Comparison of ENCODE assay signal across 15 cellular contexts in the genomic region with DNA sequence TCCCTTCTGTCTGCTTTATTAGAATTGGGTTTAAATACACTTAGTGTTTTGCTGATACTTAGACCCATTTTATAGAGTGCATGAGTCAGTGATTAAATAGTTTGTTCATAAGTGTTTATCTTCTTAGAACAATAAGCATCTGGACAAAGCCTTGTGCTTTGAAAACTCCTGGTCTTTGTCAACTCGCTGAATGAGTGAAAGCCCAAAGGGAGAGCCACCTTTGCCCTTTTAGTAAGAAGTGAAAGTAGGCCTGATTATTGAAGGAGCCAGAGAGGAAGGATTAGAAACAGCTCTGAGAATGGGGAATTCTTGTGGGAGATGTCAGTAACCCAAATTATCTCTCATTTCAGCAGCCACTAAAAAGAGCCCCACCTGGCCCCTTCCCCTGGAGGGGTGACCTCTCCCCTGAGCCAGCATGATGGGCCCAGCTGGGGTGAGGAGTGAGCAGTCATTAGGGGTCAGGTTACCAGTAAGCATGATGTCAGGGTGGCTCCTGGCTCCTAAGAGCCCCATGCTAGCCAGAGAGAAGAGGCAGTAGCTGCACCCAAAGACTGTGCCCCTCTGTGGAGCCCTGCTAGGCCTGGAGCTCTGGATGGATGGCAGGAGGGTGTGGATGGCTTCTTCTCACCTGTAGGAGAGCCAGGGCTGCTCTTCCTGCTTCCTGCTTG.
DNase-seq lines count a peak whose midpoint lies in the region; ATAC-seq, FAIRE-seq and TF ChIP-seq lines count a peak whose summit lies in the region.
"Had no signal": no experiment of that assay in that cellular context is flagged by ENCODE, and none has a peak within 500 bp of the region (broad histone marks: within the 10 kb centered on the region; RNA-seq: fewer than 3 reads in every experiment).

No MANE protein-coding gene starts in this region.

- CTCF ChIA-PET in endothelial cell of umbilical vein (lab: Charles Lee): interaction anchor here (1.5 to 2.1 kb wide), 3 partner anchors 14 to 106 kb away, joined by 3 to 6 read pairs (median 5); no protein-coding TSS in a partner anchor

- H3K4me3 ChIP-seq in GM12865 (ENCODE audit: low read depth, low read length): no peak overlapping the region
- H3K4me3 ChIP-seq in endothelial cell of umbilical vein (replicated peaks in 1 of 3; ENCODE audit: insufficient read depth in 1 of 3, low read depth in 1 of 3, low read length in 3 of 3): no peak overlapping the region

- H3K79me2 ChIP-seq in endothelial cell of umbilical vein (ENCODE audit: control insufficient read depth, insufficient read depth, low read length): no peaks in the 10 kb centered on the region

- H3K27me3 Mint-ChIP-seq in stimulated activated naive B cell treated with anti-CD40 and anti-IgM and Interleukin-4, amounts not matched to agents 10 μg/mL and 1 μg/mL and 100 μg/mL, for 72 hours: peaks cover 0 to 4% of the 10 kb centered on the region in 2 donors

- H3K9me3 Mint-ChIP-seq in stimulated activated naive B cell treated with anti-CD40 and anti-IgM and Interleukin-4, amounts not matched to agents 10 μg/mL and 1 μg/mL and 100 μg/mL, for 72 hours: peaks cover 0 to 4% of the 10 kb centered on the region in 2 donors

- no TSS peak for BruUV-seq in endothelial cell of umbilical vein (replicated peaks; lab: Mats Ljungman, UMichigan)

- H3K4me1 ChIP-seq in endothelial cell of umbilical vein (ENCODE audit: control insufficient read depth, extremely low read depth, insufficient read depth, low read length): peaks cover 75% of the 10 kb centered on the region

- no peaks in the 10 kb centered on the region for H3K9me1 ChIP-seq in endothelial cell of umbilical vein (replicated peaks; ENCODE audit: control insufficient read depth, extremely low read depth, insufficient read depth, low read length)

- no peaks in the 10 kb centered on the region for H3K36me3 ChIP-seq in endothelial cell of umbilical vein (ENCODE audit: control insufficient read depth in 2 of 2, extremely low read depth in 1 of 2, insufficient read depth in 2 of 2, low read length in 2 of 2)

- dilution Hi-C loops in endothelial cell of umbilical vein (cut with MboI; ENCODE audit: extremely low pct_ligation_motif_present, low sequenced_read_pairs): no loop called here

- no peaks in the 10 kb centered on the region for H4K20me1 ChIP-seq in endothelial cell of umbilical vein (replicated peaks; ENCODE audit: control insufficient read depth, extremely low read depth, insufficient read depth, low read length)

- no peak for FAIRE-seq in endothelial cell of umbilical vein (lab: Jason Lieb, UNC)

- POLR2A ChIA-PET in endothelial cell of umbilical vein (lab: Charles Lee): no interaction called here

- intact Hi-C loops in endothelial cell of umbilical vein (cut with micrococcal nuclease): loop anchor here (2.0 kb wide), 2 partner anchors 19 to 77 kb away; no protein-coding TSS in a partner anchor

- H3K27ac ChIP-seq in endothelial cell of umbilical vein (ENCODE audit: insufficient read depth, low read depth, low read length) (peak overlapping the region; percentile 68), caudate nucleus (ENCODE audit: low read depth, low read length) (no peak overlapping the region)

- H3K9ac ChIP-seq in endothelial cell of umbilical vein (replicated peaks; ENCODE audit: extremely low read depth, insufficient read depth, low read length): no peak overlapping the region

- no peak for TF ChIP-seq POLR2A in endothelial cell of umbilical vein (IDR thresholded peaks at IDR 0.05; ENCODE audit: low read depth, low read length)

- H3K36me3 Mint-ChIP-seq in stimulated activated naive B cell treated with anti-CD40 and anti-IgM and Interleukin-4, amounts not matched to agents 10 μg/mL and 1 μg/mL and 100 μg/mL, for 72 hours: no peaks in the 10 kb centered on the region
- H3K36me3 Mint-ChIP-seq: CD4-positive, CD25-positive, alpha-beta regulatory T cell; naive B cell had no signal

- H3K4me1 Mint-ChIP-seq in stimulated activated naive B cell treated with anti-CD40 and anti-IgM and Interleukin-4, amounts not matched to agents 10 μg/mL and 1 μg/mL and 100 μg/mL, for 72 hours: peaks cover 0 to 7% of the 10 kb centered on the region in 2 donors
- H3K4me1 Mint-ChIP-seq: CD4-positive, CD25-positive, alpha-beta regulatory T cell; naive B cell had no signal

- H3K27me3 ChIP-seq in endothelial cell of umbilical vein (ENCODE audit: control insufficient read depth in 2 of 2, insufficient read depth in 2 of 2, low read length in 2 of 2): no peaks in the 10 kb centered on the region

- no peak overlapping the region for H2AFZ ChIP-seq in endothelial cell of umbilical vein (ENCODE audit: low read depth, low read length)

- ATAC-seq in HG02870 (IDR thresholded peaks at IDR 0.05; ENCODE audit: unreplicated experiment): peak; percentile 41
- peak; percentile 33 to 34 for ATAC-seq in stimulated activated naive B cell treated with anti-CD40 and anti-IgM and Interleukin-4, amounts not matched to agents 10 μg/mL and 1 μg/mL and 100 μg/mL, for 72 hours (replicated peaks)

- H3K4me3 Mint-ChIP-seq in stimulated activated naive B cell treated with anti-CD40 and anti-IgM and Interleukin-4, amounts not matched to agents 10 μg/mL and 1 μg/mL and 100 μg/mL, for 72 hours: no peak overlapping the region
- H3K4me3 Mint-ChIP-seq: CD4-positive, CD25-positive, alpha-beta regulatory T cell; naive B cell had no signal

- no peaks in the 10 kb centered on the region for H3K9me3 ChIP-seq in endothelial cell of umbilical vein (replicated peaks; ENCODE audit: control insufficient read depth, insufficient read depth, low read length)

- H3K27ac Mint-ChIP-seq in stimulated activated naive B cell treated with anti-CD40 and anti-IgM and Interleukin-4, amounts not matched to agents 10 μg/mL and 1 μg/mL and 100 μg/mL, for 72 hours: no peak overlapping the region
- H3K27ac Mint-ChIP-seq: CD4-positive, CD25-positive, alpha-beta regulatory T cell; naive B cell had no signal

- TF ChIP-seq CTCF in GM12865 (IDR thresholded peaks at IDR 0.05; ENCODE audit: insufficient read depth, low read depth, low read length, missing control alignments) (no peak), endothelial cell of umbilical vein (IDR thresholded peaks at IDR 0.05; ENCODE audit: extremely low read depth in 1 of 2, insufficient read depth in 1 of 2, low read depth in 1 of 2, low read length in 2 of 2) (no peak)

- DNase-seq in GM12865 (ENCODE audit: low read depth) (peak; percentile 23), endothelial cell of umbilical vein (ENCODE audit: low read depth, low spot score) (peak; percentile 53), caudate nucleus (lab: John Stamatoyannopoulos, UW) (no peak), foreskin melanocyte (no peak)
- no peak for DNase-seq in stimulated activated naive B cell treated with anti-CD40 and anti-IgM and Interleukin-4, amounts not matched to agents 10 μg/mL and 1 μg/mL and 100 μg/mL, for 72 hours
- DNase-seq in activated naive CD4-positive, alpha-beta T cell (lab: John Stamatoyannopoulos, UW): no peak
- DNase-seq: activated CD4-positive, alpha-beta T cell treated with anti-CD3 and anti-CD28 coated beads, Interleukin-2, amount 50 U/mL, for 48 hours; CD4-positive, CD25-positive, alpha-beta regulatory T cell; GF-D8; naive B cell; NCI-H1105; NCI-H510A; stimulated activated CD4-positive, alpha-beta T cell treated with anti-CD3 and anti-CD28 coated beads, Interleukin-4, amount 100 ng/mL, for 1 hour; T-helper 9 cell had no signal

- no peak overlapping the region for H3K4me2 ChIP-seq in endothelial cell of umbilical vein (ENCODE audit: insufficient read depth, low read length)

TF ChIP-seq in endothelial cell of umbilical vein, 7 proteins besides CTCF, POLR2A, EP300 and RAD21:
- TF ChIP-seq EZH2 (IDR thresholded peaks at IDR 0.05; ENCODE audit: borderline replicate concordance, low read depth, low read length, severe bottlenecking): no peak
- peak; percentile 25 for TF ChIP-seq FOS (IDR thresholded peaks at IDR 0.05; ENCODE audit: borderline replicate concordance, insufficient read depth, low read length)
TF ChIP-seq in endothelial cell of umbilical vein: peak in this region for 1.

Comparison
In these comparisons a context has a peak if more than half of its experiments do, and no peak if none do; other contexts are left out.
1. DNase-seq: peak in GM12865 (single experiment) and endothelial cell of umbilical vein (single experiment); none in stimulated activated naive B cell treated with anti-CD40 and anti-IgM and Interleukin-4, amounts not matched to agents 10 μg/mL and 1 μg/mL and 100 μg/mL, for 72 hours (single experiment), activated naive CD4-positive, alpha-beta T cell (0 of 4), caudate nucleus (0 of 61) and foreskin melanocyte (single experiment).